Comparison of ENCODE assay signal across 8 cellular contexts in the genomic region with DNA sequence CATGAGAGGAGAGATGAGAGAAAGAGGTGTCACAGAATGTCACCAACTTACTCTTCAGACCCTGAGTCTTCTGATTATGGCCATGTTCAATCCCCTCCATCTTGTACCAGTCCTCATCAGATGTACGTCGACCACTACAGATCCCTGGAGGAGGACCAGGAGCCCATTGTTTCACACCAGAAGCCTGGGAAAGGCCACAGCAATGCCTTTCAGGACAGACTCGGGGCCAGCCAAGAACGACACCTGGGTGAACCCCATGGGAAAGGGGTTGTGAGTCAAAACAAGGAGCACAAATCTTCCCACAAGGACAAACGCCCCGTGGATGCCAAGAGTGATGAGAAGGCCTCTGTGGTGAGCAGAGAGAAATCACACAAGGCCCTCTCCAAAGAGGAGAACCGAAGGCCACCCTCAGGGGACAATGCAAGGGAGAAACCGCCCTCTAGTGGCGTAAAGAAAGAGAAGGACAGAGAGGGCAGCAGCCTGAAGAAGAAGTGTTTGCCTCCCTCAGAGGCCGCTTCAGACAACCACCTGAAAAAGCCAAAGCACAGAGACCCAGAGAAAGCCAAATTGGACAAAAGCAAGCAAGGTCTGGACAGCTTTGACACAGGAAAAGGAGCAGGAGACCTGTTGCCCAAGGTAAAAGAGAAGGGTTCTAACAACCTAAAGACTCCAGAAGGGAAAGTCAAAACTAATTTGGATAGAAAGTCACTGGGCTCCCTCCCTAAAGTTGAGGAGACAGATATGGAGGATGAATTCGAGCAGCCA. TPM values are rescaled to one million over a fixed set of nuclear protein-coding genes. Genes with fewer than 3 reads are reported as not detected.
DNase-seq lines count a peak whose midpoint lies in the region; ATAC-seq, FAIRE-seq and TF ChIP-seq lines count a peak whose summit lies in the region.

No MANE protein-coding gene starts in this region.

- no peak for TF ChIP-seq EP300 in SK-N-SH (IDR thresholded peaks at IDR 0.05; ENCODE audit: borderline replicate concordance in 1 of 2, low read depth in 1 of 2, low read length in 1 of 2)

- peaks cover 7% of the 10 kb centered on the region for H3F3A ChIP-seq in SK-N-SH (replicated peaks; ENCODE audit: insufficient read depth)

- peaks cover 0 to 10% of the 10 kb centered on the region in 2 experiments; a peak in 1 of 4 replicates for H3K4me1 ChIP-seq in SK-N-SH (ENCODE audit: control insufficient read depth in 1 of 2, insufficient read depth in 2 of 2, low read depth in 1 of 2, low read length in 1 of 2)
- H3K4me1 ChIP-seq in liver (ENCODE audit: control insufficient read depth in 4 of 4, insufficient read depth in 4 of 4, low read length in 3 of 4): peaks cover 0 to 36% (median 21%) of the 10 kb centered on the region in 4 donors

- TF ChIP-seq RAD21 in SK-N-SH (IDR thresholded peaks at IDR 0.05; ENCODE audit: low read length) (peak; percentile 65), liver (IDR thresholded peaks at IDR 0.05) (peak; percentile 90 to 93)

- H2AFZ ChIP-seq in SK-N-SH (ENCODE audit: low read depth): no peak overlapping the region

- peak; percentile 74 for TF ChIP-seq CTCF in SK-N-SH (IDR thresholded peaks at IDR 0.05)
- TF ChIP-seq CTCF in liver (IDR thresholded peaks at IDR 0.05; ENCODE audit: low read depth, low read length, missing input control): peak; percentile 61

- ATAC-seq in HG02763 (IDR thresholded peaks at IDR 0.05; ENCODE audit: unreplicated experiment): no peak

- H3K9me3 ChIP-seq in SK-N-SH (no peaks in the 10 kb centered on the region), liver (ENCODE audit: control insufficient read depth in 4 of 4, low read length in 3 of 4) (no peaks in the 10 kb centered on the region)

- in situ Hi-C loops in T47D (cut with HindIII; ENCODE audit: low pct_unique_long_range_greater_than_20kb, low sequenced_read_pairs): no loop called here

- H3K9ac ChIP-seq in SK-N-SH: no peak overlapping the region
- no peak overlapping the region for H3K9ac ChIP-seq in liver (ENCODE audit: low read depth in 1 of 2, low read length in 2 of 2)

- WGBS in SK-N-SH (ENCODE audit: low lambda C conversion rate): 67% methylated on average over 11 of the region's 11 CpGs
- 56% methylated on average over 11 of the region's 11 CpGs for WGBS in liver

- POLR2A ChIA-PET in SK-N-SH (lab: Yijun Ruan, JAX): no interaction called here

- DNase-seq in NCI-H1417 (lab: John Stamatoyannopoulos, UW) (peak; percentile 10 to 49 (median 23)), NCI-H1417 treated with DMSO at 0.1 percent for 48 hours (lab: John Stamatoyannopoulos, UW) (no peak), HUDEP-2 (lab: John Stamatoyannopoulos, UW; ENCODE audit: unreplicated experiment in 76 of 76) (peak in 39 of 76 experiments; percentile 3 to 67 (median 26)), SK-N-SH (peak; percentile 67), T47D (ENCODE audit: low read depth in 1 of 2, low spot score in 1 of 2) (peak; percentile 49 to 74), urothelium cell line (ENCODE audit: low spot score) (peak; percentile 54)

- H3K27ac ChIP-seq in SK-N-SH (ENCODE audit: low read depth in 2 of 2, low read length in 1 of 2) (no peak overlapping the region), liver (ENCODE audit: low read depth in 1 of 2, low read length in 2 of 2) (no peak overlapping the region)

- peaks cover 76% of the 10 kb centered on the region for H3K79me2 ChIP-seq in SK-N-SH (ENCODE audit: insufficient read depth)

- H4K20me1 ChIP-seq in SK-N-SH (ENCODE audit: insufficient read depth): peaks cover 52% of the 10 kb centered on the region

- no peak for FAIRE-seq in urothelium cell line (lab: Jason Lieb, UNC)

- CTCF ChIA-PET in SK-N-SH (lab: Yijun Ruan, JAX): interaction anchor here (0.6 to 4.0 kb wide), 11 partner anchors 8 to 254 kb away, joined by 3 to 12 read pairs (median 4); partner anchors contain the start of gene ELOA

- H3K36me3 ChIP-seq in SK-N-SH (replicated peaks in 1 of 2; ENCODE audit: control insufficient read depth in 1 of 2, insufficient read depth in 2 of 2, low read length in 1 of 2) (peaks cover 73 to 84% of the 10 kb centered on the region in 2 experiments), liver (ENCODE audit: control insufficient read depth in 4 of 4, insufficient read depth in 3 of 4, low read depth in 1 of 4, low read length in 3 of 4) (peaks cover 23 to 74% (median 56%) of the 10 kb centered on the region in 4 donors)

- no peaks in the 10 kb centered on the region for H3K9me2 ChIP-seq in SK-N-SH

- H3K27me3 ChIP-seq in SK-N-SH (ENCODE audit: insufficient read depth): no peaks in the 10 kb centered on the region
- H3K27me3 ChIP-seq in liver (ENCODE audit: control insufficient read depth in 4 of 4, insufficient read depth in 4 of 4, low read length in 3 of 4): no peaks in the 10 kb centered on the region

- H3K4me3 ChIP-seq in SK-N-SH (ENCODE audit: low read depth in 2 of 2, low read length in 1 of 2) (no peak overlapping the region), liver (ENCODE audit: low read depth in 1 of 3, low read length in 3 of 3) (no peak overlapping the region)

- H3K4me2 ChIP-seq in SK-N-SH: no peak overlapping the region

TF ChIP-seq in SK-N-SH, 30 proteins besides CTCF, POLR2A, EP300 and RAD21:
- TF ChIP-seq MXI1 (IDR thresholded peaks at IDR 0.05; ENCODE audit: low read depth, low read length) (no peak), SMC3 (IDR thresholded peaks at IDR 0.05; ENCODE audit: low read depth, low read length) (peak; percentile 38), YY1 (IDR thresholded peaks at IDR 0.05; ENCODE audit: low read depth) (no peak), RFX5 (IDR thresholded peaks at IDR 0.05; ENCODE audit: low read length) (no peak)
TF ChIP-seq in SK-N-SH: peak in this region for 1.

TF ChIP-seq in liver, 16 proteins besides CTCF, POLR2A, EP300 and RAD21:
- TF ChIP-seq ZBTB33 (IDR thresholded peaks at IDR 0.05) (no peak), FOXA1 (IDR thresholded peaks at IDR 0.05) (no peak), RXRA (IDR thresholded peaks at IDR 0.05) (no peak), JUND (IDR thresholded peaks at IDR 0.05) (no peak), GABPA (IDR thresholded peaks at IDR 0.05 in 1 of 2, conservative IDR thresholded peaks at IDR 0.05 in 1 of 2) (no peak), HNF4A (conservative IDR thresholded peaks at IDR 0.05) (no peak), YY1 (IDR thresholded peaks at IDR 0.05) (no peak), TAF1 (conservative IDR thresholded peaks at IDR 0.05) (no peak), HNF4G (IDR thresholded peaks at IDR 0.05) (no peak)
- TF ChIP-seq, protein P1, sequence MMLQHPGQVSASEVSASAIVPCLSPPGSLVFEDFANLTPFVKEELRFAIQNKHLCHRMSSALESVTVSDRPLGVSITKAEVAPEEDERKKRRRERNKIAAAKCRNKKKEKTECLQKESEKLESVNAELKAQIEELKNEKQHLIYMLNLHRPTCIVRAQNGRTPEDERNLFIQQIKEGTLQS (IDR thresholded peaks at IDR 0.05): no peak

RNA-seq across cellular contexts. Expression of gene ELOA, which starts 8.0 kb away (rescaled TPM):
- polyA plus RNA-seq in SK-N-SH (2012; rRNA removed): 14.5 and 17.7 TPM in 2 replicates
- polyA plus RNA-seq in SK-N-SH (2012; cell fraction: cytosol; rRNA removed): 18.0 and 18.4 TPM in 2 replicates
- 20.3 and 24.9 TPM in 2 replicates for polyA plus RNA-seq in SK-N-SH (2012; cell fraction: nucleus; rRNA removed)
- total RNA-seq in liver: 10 to 100 TPM; 11.1 to 34.9 TPM
- polyA plus RNA-seq in liver: 10 to 100 TPM; 20.9 to 27.8 TPM

RNA-seq across cellular contexts. Expression of gene PITHD1, which starts 27.0 kb away (rescaled TPM):
- polyA plus RNA-seq in SK-N-SH (2012; rRNA removed) (36.3 and 41.8 TPM in 2 replicates), liver (10 to 100 TPM; 17.1 to 21.1 TPM)
- polyA plus RNA-seq in SK-N-SH (2012; cell fraction: cytosol; rRNA removed): 46.8 and 56.6 TPM in 2 replicates
- 30.0 and 34.5 TPM in 2 replicates for polyA plus RNA-seq in SK-N-SH (2012; cell fraction: nucleus; rRNA removed)
- total RNA-seq in liver: 10 to 100 TPM; 28.4 to 86.4 TPM

RNA-seq across cellular contexts. Expression of gene LYPLA2, which starts 39.7 kb away (rescaled TPM):
- polyA plus RNA-seq in SK-N-SH (2012; rRNA removed) (109 and 135 TPM in 2 replicates), liver (10 to 100 TPM; 52.6 to 71.1 TPM)
- polyA plus RNA-seq in SK-N-SH (2012; cell fraction: cytosol; rRNA removed): 44.7 and 69.7 TPM in 2 replicates
- polyA plus RNA-seq in SK-N-SH (2012; cell fraction: nucleus; rRNA removed): 159 and 199 TPM in 2 replicates
- 10 to 100 TPM; 26.3 to 33.9 TPM for total RNA-seq in liver

RNA-seq across cellular contexts. Expression of gene GALE, which starts 49.3 kb away (rescaled TPM):
- polyA plus RNA-seq in SK-N-SH (2012; rRNA removed) (71.7 and 76.0 TPM in 2 replicates), liver (10 to 100 TPM; 37.0 to 40.4 TPM)
- polyA plus RNA-seq in SK-N-SH (2012; cell fraction: cytosol; rRNA removed): 35.8 and 54.2 TPM in 2 replicates
- polyA plus RNA-seq in SK-N-SH (2012; cell fraction: nucleus; rRNA removed): 98.6 and 102 TPM in 2 replicates
- 10 to 100 TPM; 22.9 to 43.4 TPM for total RNA-seq in liver

RNA-seq across cellular contexts. Expression of gene RPL11, which starts 59.6 kb away (rescaled TPM):
- polyA plus RNA-seq in SK-N-SH (2012; rRNA removed) (2,231 and 2,255 TPM in 2 replicates), liver (100 to 1,000 TPM; 313 to 816 TPM)
- 3,260 and 4,153 TPM in 2 replicates for polyA plus RNA-seq in SK-N-SH (2012; cell fraction: cytosol; rRNA removed)
- polyA plus RNA-seq in SK-N-SH (2012; cell fraction: nucleus; rRNA removed): 350 and 516 TPM in 2 replicates
- total RNA-seq in liver: 100 to 1,000 TPM; 270 to 689 TPM
